1 cellular context compared by ENCODE assay signal in genomic region chr9:35800530-35800929, GRCh38.
TF ChIP-seq lines count a peak whose summit lies in the region.

No MANE protein-coding gene starts in this region.

TF ChIP-seq in HepG2, 621 proteins besides CTCF, POLR2A, EP300 and RAD21:
- TF ChIP-seq DZIP1 (CRISPR knock-in tag; IDR thresholded peaks at IDR 0.05), result 0 out of 2 replicates have a peak, but pooled peaks have one; percentile 39
- TF ChIP-seq HOXA9 (CRISPR knock-in tag; IDR thresholded peaks at IDR 0.05; ENCODE audit: borderline replicate concordance), result no peak
